Comparison of ENCODE assay signal across 9 cellular contexts in the genomic region with DNA sequence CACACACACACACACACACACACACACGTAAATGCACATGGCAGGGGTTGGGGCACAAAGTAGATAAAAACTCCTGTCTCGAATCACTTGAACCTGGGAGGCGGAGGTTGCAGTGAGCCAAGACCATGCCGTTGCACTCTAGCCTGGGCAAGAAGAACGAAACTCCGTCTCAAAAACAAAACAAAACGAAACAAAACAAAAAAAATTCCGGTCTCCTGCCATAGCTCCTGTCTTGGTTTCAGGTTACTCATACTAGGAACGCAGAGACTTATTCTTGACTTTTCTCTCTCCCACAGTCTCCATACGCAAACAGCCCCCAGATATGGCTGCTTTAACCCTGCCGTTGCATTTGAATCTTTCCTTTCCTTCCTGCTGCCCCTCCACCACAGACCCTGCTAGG.
A peak's percentile ranks its signal among the peaks of the same experiment; 100 is the strongest.
DNase-seq lines count a peak whose midpoint lies in the region; ATAC-seq, FAIRE-seq and TF ChIP-seq lines count a peak whose summit lies in the region.
"Had no signal": no experiment of that assay in that cellular context is flagged by ENCODE, and none has a peak within 500 bp of the region (broad histone marks: within the 10 kb centered on the region; RNA-seq: fewer than 3 reads in every experiment).

No MANE protein-coding gene starts in this region.

- no peaks in the 10 kb centered on the region for H3K9me3 Mint-ChIP-seq in central memory CD8-positive, alpha-beta T cell

- ATAC-seq in A549 (no peak), HG03575 (IDR thresholded peaks at IDR 0.05; ENCODE audit: extremely low read depth, insufficient number of reproducible peaks, low FRiP score, unreplicated experiment) (peak; percentile 52), HG02981 (IDR thresholded peaks at IDR 0.05; ENCODE audit: unreplicated experiment) (no peak), HG03095 (IDR thresholded peaks at IDR 0.05; ENCODE audit: unreplicated experiment) (no peak), upper lobe of right lung (no peak)
- peak; percentile 2 for ATAC-seq in central memory CD8-positive, alpha-beta T cell (replicated peaks; ENCODE audit: extremely low read depth, poor library complexity, severe bottlenecking)

- intact Hi-C loops in upper lobe of right lung (cut with DNase I), result no loop called here

- H3K27me3 ChIP-seq in upper lobe of right lung, result no peaks in the 10 kb centered on the region

- H3K4me3 ChIP-seq in A549 (no peak overlapping the region), upper lobe of right lung (no peak overlapping the region)

- H3K36me3 ChIP-seq in upper lobe of right lung, result no peaks in the 10 kb centered on the region

- H3K9me3 ChIP-seq in A549 (no peaks in the 10 kb centered on the region), upper lobe of right lung (no peaks in the 10 kb centered on the region)

- no peaks in the 10 kb centered on the region for H3K36me3 Mint-ChIP-seq in central memory CD8-positive, alpha-beta T cell (ENCODE audit: insufficient read depth)

- TF ChIP-seq POLR2A in A549 (IDR thresholded peaks at IDR 0.05; ENCODE audit: low read length), result no peak

- POLR2A ChIA-PET in A549 (lab: Yijun Ruan, JAX), result no interaction called here

- TF ChIP-seq EP300 in A549 (IDR thresholded peaks at IDR 0.05), result no peak

- H3K4me3 Mint-ChIP-seq in central memory CD8-positive, alpha-beta T cell, result no peak overlapping the region

- no peaks in the 10 kb centered on the region for H3K4me1 ChIP-seq in A549
- peaks cover 7% of the 10 kb centered on the region for H3K4me1 ChIP-seq in upper lobe of right lung

- no peak overlapping the region for H3K4me2 ChIP-seq in A549

- H3K27ac ChIP-seq in A549 (no peak overlapping the region), upper lobe of right lung (no peak overlapping the region)

- no peak for FAIRE-seq in A549 (lab: Jason Lieb, UNC)
- FAIRE-seq in GM18507 (lab: Jason Lieb, UNC), result peak; percentile 85

- no peak for TF ChIP-seq CTCF in A549 (IDR thresholded peaks at IDR 0.05)
- TF ChIP-seq CTCF in upper lobe of right lung (IDR thresholded peaks at IDR 0.05), result no peak

- no peaks in the 10 kb centered on the region for H3K27me3 Mint-ChIP-seq in central memory CD8-positive, alpha-beta T cell

- WGBS in A549 (ENCODE audit: missing lambda C conversion rate), result 43% methylated on average over 11 of the region's 11 CpGs

- CTCF ChIA-PET in A549 (lab: Yijun Ruan, JAX), result interaction anchor here (0.6 kb wide), 1 partner anchor 26 kb away, joined by 3 read pairs; no protein-coding TSS in a partner anchor

- H3K4me1 Mint-ChIP-seq in central memory CD8-positive, alpha-beta T cell, result peaks cover 21% of the 10 kb centered on the region

- DNase-seq in A549 (ENCODE audit: low read depth in 1 of 2, low spot score in 1 of 2), result no peak
- peak; percentile 18 for DNase-seq in GM18507 (ENCODE audit: extremely low spot score, insufficient read length, low read depth)
- no peak for DNase-seq in central memory CD8-positive, alpha-beta T cell (ENCODE audit: low spot score in 2 of 2)
- DNase-seq in 8988T, result no peak
- DNase-seq in upper lobe of right lung, result no peak
- DNase-seq: NCI-H2081 had no signal

- H3K27ac Mint-ChIP-seq in central memory CD8-positive, alpha-beta T cell (ENCODE audit: low read depth), result no peak overlapping the region

- TF ChIP-seq RAD21 in A549 (conservative IDR thresholded peaks at IDR 0.05 in 1 of 2, IDR thresholded peaks at IDR 0.05 in 1 of 2), result no peak

TF ChIP-seq in A549, 52 proteins besides CTCF, POLR2A, EP300 and RAD21:
- TF ChIP-seq RNF2 (IDR thresholded peaks at IDR 0.05; ENCODE audit: borderline replicate concordance, low read depth), result 0 out of 2 replicates have a peak, but pooled peaks have one; percentile 18
- no peak for TF ChIP-seq JUNB (IDR thresholded peaks at IDR 0.05)
TF ChIP-seq in A549: peak in this region for 1.

Comparison
In these comparisons a context has a peak if more than half of its experiments do, and no peak if none do; other contexts are left out.
1. ATAC-seq: peak in HG03575 (single experiment) and central memory CD8-positive, alpha-beta T cell (single experiment); none in A549 (0 of 2), HG02981 (single experiment), HG03095 (single experiment) and upper lobe of right lung (single experiment).